ENCODE assay signal across 10 cellular contexts in genomic region chr10:113169853-113170455, GRCh38.
DNase-seq lines count a peak whose midpoint lies in the region; ATAC-seq, FAIRE-seq and TF ChIP-seq lines count a peak whose summit lies in the region.
"Had no signal": no experiment of that assay in that cellular context is flagged by ENCODE, and none has a peak within 500 bp of the region (broad histone marks: within the 10 kb centered on the region; RNA-seq: fewer than 3 reads in every experiment).

No MANE protein-coding gene starts in this region.

- CTCF ChIA-PET in activated B cell treated with CpG ODN at 0.5 μM for 24 hours (lab: Charles Lee): no interaction called here

- no peak for FAIRE-seq in GM12891 (lab: Jason Lieb, UNC)

- H3K4me3 Mint-ChIP-seq in activated B cell treated with CpG ODN at 0.5 μM for 24 hours: peak overlapping the region; percentile 8
- H3K4me3 Mint-ChIP-seq: activated naive CD8-positive, alpha-beta T cell had no signal

- ATAC-seq in GM19372 (IDR thresholded peaks at IDR 0.05; ENCODE audit: low read depth, unreplicated experiment): peak; percentile 92
- ATAC-seq in HG02973 (IDR thresholded peaks at IDR 0.05; ENCODE audit: unreplicated experiment): peak; percentile 98
- ATAC-seq in activated B cell treated with CpG ODN at 0.5 μM for 24 hours (ENCODE audit: low read depth): peak; percentile 60

- DNase-seq in GM12891 (ENCODE audit: insufficient read length, low spot score) (peak; percentile 35), activated B cell treated with CpG ODN at 0.5 μM for 24 hours (no peak), NCI-H2227 (lab: John Stamatoyannopoulos, UW; ENCODE audit: unreplicated experiment) (no peak), NCI-H1930 (lab: John Stamatoyannopoulos, UW) (no peak), HPDE6-E6E7 (ENCODE audit: extremely low spot score) (no peak)
- no peak for DNase-seq in central memory CD4-positive, alpha-beta T cell
- DNase-seq: Right ventricle myocardium superior had no signal

- no peaks in the 10 kb centered on the region for H3K9me3 Mint-ChIP-seq in activated B cell treated with CpG ODN at 0.5 μM for 24 hours

- no peak for TF ChIP-seq POLR2A in GM12891 (IDR thresholded peaks at IDR 0.05; ENCODE audit: low read depth, low read length)

- intact Hi-C loops in activated B cell treated with CpG ODN at 0.5 μM for 24 hours (cut with micrococcal nuclease): no loop called here

- no peaks in the 10 kb centered on the region for H3K36me3 Mint-ChIP-seq in activated B cell treated with CpG ODN at 0.5 μM for 24 hours (ENCODE audit: low read depth)

- peaks cover 3% of the 10 kb centered on the region for H3K27me3 Mint-ChIP-seq in activated B cell treated with CpG ODN at 0.5 μM for 24 hours
- H3K27me3 Mint-ChIP-seq: activated naive CD8-positive, alpha-beta T cell had no signal

- TF ChIP-seq CTCF in activated B cell treated with CpG ODN at 0.5 μM for 24 hours (IDR thresholded peaks at IDR 0.05): no peak

- POLR2A ChIA-PET in activated B cell treated with CpG ODN at 0.5 μM for 24 hours (lab: Charles Lee): no interaction called here

- H3K4me1 Mint-ChIP-seq in activated B cell treated with CpG ODN at 0.5 μM for 24 hours: peaks cover 17% of the 10 kb centered on the region

- H3K27ac Mint-ChIP-seq in activated B cell treated with CpG ODN at 0.5 μM for 24 hours: peak overlapping the region; percentile 27
- H3K27ac Mint-ChIP-seq: activated naive CD8-positive, alpha-beta T cell had no signal

TF ChIP-seq in GM12891, 5 proteins besides CTCF, POLR2A, EP300 and RAD21:
- TF ChIP-seq POU2F2 (IDR thresholded peaks at IDR 0.05; ENCODE audit: low read depth, low read length) (peak; percentile 91), SPI1 (IDR thresholded peaks at IDR 0.05; ENCODE audit: low read depth, low read length) (peak; percentile 74), TAF1 (IDR thresholded peaks at IDR 0.05; ENCODE audit: low read depth, low read length) (no peak)
TF ChIP-seq in GM12891: peak in this region for 2.
